7 cellular contexts compared by ENCODE assay signal in genomic region chr11:11931461-11932055, GRCh38.
DNase-seq lines count a peak whose midpoint lies in the region; ATAC-seq and TF ChIP-seq lines count a peak whose summit lies in the region.

No MANE protein-coding gene starts in this region.

- H3K36me3 Mint-ChIP-seq in naive thymus-derived CD4-positive, alpha-beta T cell: peaks cover 15 to 42% (median 32%) of the 10 kb centered on the region in 5 donors

- H3K4me1 Mint-ChIP-seq in naive thymus-derived CD4-positive, alpha-beta T cell: peaks cover 4 to 11% (median 8%) of the 10 kb centered on the region in 7 donors

- no peaks in the 10 kb centered on the region for H4K20me1 ChIP-seq in KMS-11 (ENCODE audit: insufficient read depth)

- peak; percentile 75 for ATAC-seq in naive thymus-derived CD4-positive, alpha-beta T cell
- ATAC-seq in HG02588 (IDR thresholded peaks at IDR 0.05; ENCODE audit: unreplicated experiment): no peak
- ATAC-seq in GM19467 (IDR thresholded peaks at IDR 0.05; ENCODE audit: unreplicated experiment): no peak

- no peaks in the 10 kb centered on the region for H3K36me3 ChIP-seq in KMS-11 (ENCODE audit: insufficient read depth)
- peaks cover 4 to 48% (median 14%) of the 10 kb centered on the region in 3 experiments for H3K36me3 ChIP-seq in naive thymus-derived CD4-positive, alpha-beta T cell (ENCODE audit: control insufficient read depth in 2 of 3, insufficient read depth in 3 of 3, low read length in 3 of 3)

- H3K9me3 Mint-ChIP-seq in naive thymus-derived CD4-positive, alpha-beta T cell: peaks cover 0 to 8% (median 0%) of the 10 kb centered on the region in 11 donors

- H3K4me3 Mint-ChIP-seq in naive thymus-derived CD4-positive, alpha-beta T cell: no peak overlapping the region

- H3K9me3 ChIP-seq in naive thymus-derived CD4-positive, alpha-beta T cell (ENCODE audit: control insufficient read depth in 2 of 3, low read length in 3 of 3): no peaks in the 10 kb centered on the region

- H3K27me3 ChIP-seq in KMS-11 (ENCODE audit: insufficient read depth, low read depth): no peaks in the 10 kb centered on the region
- no peaks in the 10 kb centered on the region for H3K27me3 ChIP-seq in naive thymus-derived CD4-positive, alpha-beta T cell (ENCODE audit: control insufficient read depth in 2 of 2, insufficient read depth in 2 of 2, low read length in 2 of 2)

- no peaks in the 10 kb centered on the region for H3K79me2 ChIP-seq in KMS-11 (ENCODE audit: insufficient read depth, low read depth)

- no peak overlapping the region for H2AFZ ChIP-seq in KMS-11 (ENCODE audit: low read depth)

- no peak for TF ChIP-seq POLR2A in erythroblast (IDR thresholded peaks at IDR 0.05; ENCODE audit: low read length)

- H3K27ac Mint-ChIP-seq in naive thymus-derived CD4-positive, alpha-beta T cell: no peak overlapping the region

- H3K27me3 Mint-ChIP-seq in naive thymus-derived CD4-positive, alpha-beta T cell: no peaks in the 10 kb centered on the region

- intact Hi-C loops in naive thymus-derived CD4-positive, alpha-beta T cell (cut with micrococcal nuclease): loop anchor here (1.0 to 10.0 kb wide), 4 partner anchors 113 to 1157 kb away; no protein-coding TSS in a partner anchor

- POLR2A ChIA-PET in naive thymus-derived CD4-positive, alpha-beta T cell (lab: Charles Lee): no interaction called here

- no peak overlapping the region for H3K4me3 ChIP-seq in KMS-11 (IDR thresholded peaks at IDR 0.05; ENCODE audit: insufficient read depth, low read depth, low read length)
- H3K4me3 ChIP-seq in naive thymus-derived CD4-positive, alpha-beta T cell (ENCODE audit: low read length): no peak overlapping the region

- H3K9ac ChIP-seq in KMS-11: no peak overlapping the region

- no peaks in the 10 kb centered on the region for H3K4me1 ChIP-seq in KMS-11 (ENCODE audit: low read depth, poor library complexity, severe bottlenecking)
- H3K4me1 ChIP-seq in naive thymus-derived CD4-positive, alpha-beta T cell (ENCODE audit: control insufficient read depth in 2 of 2, insufficient read depth in 2 of 2, low read length in 2 of 2): no peaks in the 10 kb centered on the region

- TF ChIP-seq CTCF in KMS-11 (conservative IDR thresholded peaks at IDR 0.05; ENCODE audit: low read depth, low read length): peak; percentile 78

- CTCF ChIA-PET in naive thymus-derived CD4-positive, alpha-beta T cell (lab: Charles Lee): interaction anchor here (0.7 to 2.5 kb wide), 5 partner anchors 13 to 30 kb away, joined by 3 to 7 read pairs (median 4); no protein-coding TSS in a partner anchor

- no peak overlapping the region for H3K27ac ChIP-seq in KMS-11
- H3K27ac ChIP-seq in naive thymus-derived CD4-positive, alpha-beta T cell (ENCODE audit: low read depth, low read length): no peak overlapping the region

- peak; percentile 87 for DNase-seq in ELR (ENCODE audit: low read depth)
- DNase-seq in RPMI8226: peak; percentile 29
- DNase-seq in erythroblast (lab: John Stamatoyannopoulos, UW): peak; percentile 47 to 59
- peak in 7 of 9 donors; percentile 7 to 45 (median 31) for DNase-seq in naive thymus-derived CD4-positive, alpha-beta T cell

- H3K4me2 ChIP-seq in KMS-11: no peak overlapping the region

Comparison
In these comparisons a context has a peak if more than half of its experiments do, and no peak if none do; other contexts are left out.
1. DNase-seq: peak in every context shown above with its lines; median percentile 87 in ELR; 53 in erythroblast; 31 in naive thymus-derived CD4-positive, alpha-beta T cell; 29 in RPMI8226.